10 cellular contexts compared by ENCODE assay signal in the genomic region with DNA sequence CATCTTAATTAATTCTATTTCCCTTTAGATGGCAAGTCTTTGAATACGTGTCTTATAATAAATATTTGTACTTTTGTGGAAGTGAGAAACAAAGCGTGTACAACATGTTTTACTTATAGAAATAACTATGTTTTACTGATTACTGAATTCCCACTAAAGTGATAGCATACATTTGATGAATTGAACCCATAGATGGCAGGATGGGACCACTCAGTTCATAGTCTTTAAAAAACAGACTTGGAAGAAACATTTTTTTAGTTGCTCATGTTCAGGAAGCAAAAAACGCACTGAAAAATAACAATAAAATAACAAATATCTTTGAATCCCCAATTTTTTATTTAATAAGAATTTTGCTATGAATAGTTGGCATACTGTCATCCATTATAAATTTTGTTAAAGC.
A peak's percentile ranks its signal among the peaks of the same experiment; 100 is the strongest.
DNase-seq lines count a peak whose midpoint lies in the region; ATAC-seq and TF ChIP-seq lines count a peak whose summit lies in the region.
"Had no signal": no experiment of that assay in that cellular context is flagged by ENCODE, and none has a peak within 500 bp of the region (broad histone marks: within the 10 kb centered on the region; RNA-seq: fewer than 3 reads in every experiment).

No MANE protein-coding gene starts in this region.

- H3K4me1 Mint-ChIP-seq in HFFc6 (ENCODE audit: low read depth): no peaks in the 10 kb centered on the region

- DNase-seq in AML-193 (lab: John Stamatoyannopoulos, UW): peak; percentile 28 to 35
- peak; percentile 19 for DNase-seq in HFFc6
- peak; percentile 5 for DNase-seq in iris pigment epithelial cell (ENCODE audit: low read depth)
- DNase-seq in GDM1 (lab: John Stamatoyannopoulos, UW): no peak
- DNase-seq: activated CD4-positive, alpha-beta T cell treated with anti-CD3 and anti-CD28 coated beads, Interleukin-2, amount 50 U/mL, for 48 hours; stimulated activated CD4-positive, alpha-beta T cell treated with anti-CD3 and anti-CD28 coated beads, Interleukin-1b, Interleukin-23, amount 100 ng/mL, for 48 hours had no signal

- no peak overlapping the region; the same call in 1 of the 2 replicates for H3K27ac ChIP-seq in VCaP

- no peaks in the 10 kb centered on the region for H3K27me3 Mint-ChIP-seq in HFFc6 (ENCODE audit: insufficient read depth)

- H3K36me3 Mint-ChIP-seq in HFFc6 (ENCODE audit: low read depth): no peaks in the 10 kb centered on the region

- no peaks in the 10 kb centered on the region for H3K9me3 Mint-ChIP-seq in HFFc6

- TF ChIP-seq CTCF in HFFc6 (IDR thresholded peaks at IDR 0.05): peak; percentile 64
- peak; percentile 84 for TF ChIP-seq CTCF in VCaP (conservative IDR thresholded peaks at IDR 0.05)

- H3K27ac Mint-ChIP-seq in HFFc6: no peak overlapping the region

- H3K4me3 Mint-ChIP-seq in HFFc6: no peak overlapping the region

- ATAC-seq in GM21360 (IDR thresholded peaks at IDR 0.05; ENCODE audit: unreplicated experiment): no peak
- ATAC-seq in GM18868 (IDR thresholded peaks at IDR 0.05; ENCODE audit: unreplicated experiment): no peak
- ATAC-seq in GM19395 (IDR thresholded peaks at IDR 0.05; ENCODE audit: unreplicated experiment): no peak
